8 cellular contexts compared by ENCODE assay signal in the genomic region with DNA sequence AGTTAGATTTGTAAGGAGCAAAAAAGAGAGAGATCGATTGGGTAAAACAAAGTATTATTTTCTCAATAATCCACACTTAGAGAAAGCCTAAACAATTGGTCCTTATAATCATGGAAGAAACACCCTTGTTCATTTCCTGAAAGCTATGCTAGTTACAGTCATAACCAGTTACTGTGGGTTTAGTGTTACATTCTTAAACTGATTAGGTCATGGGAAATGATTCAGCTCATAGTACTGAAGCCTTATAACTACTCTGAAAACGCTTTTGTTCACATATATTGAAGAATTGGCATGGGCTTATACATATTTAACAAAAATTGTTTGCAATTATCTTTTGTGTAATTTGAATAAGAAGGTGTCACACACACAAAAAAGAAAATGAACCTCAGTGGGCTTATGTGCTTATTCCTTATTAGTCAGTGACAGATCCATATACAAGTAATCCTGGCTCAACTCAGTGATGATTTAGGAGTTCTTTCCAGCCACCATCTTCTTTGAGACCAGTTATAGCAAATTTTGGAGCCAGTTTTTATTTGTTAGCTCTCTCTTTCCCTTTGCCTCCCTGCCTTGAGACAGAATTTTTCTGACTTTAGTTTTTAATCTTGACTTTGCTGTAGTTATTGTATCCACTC.
DNase-seq lines count a peak whose midpoint lies in the region; ATAC-seq, FAIRE-seq and TF ChIP-seq lines count a peak whose summit lies in the region.

No MANE protein-coding gene starts in this region.

- no peaks in the 10 kb centered on the region for H3K36me3 Mint-ChIP-seq in type B pancreatic cell

- H2AFZ ChIP-seq in keratinocyte (ENCODE audit: control insufficient read depth, low read length) = peak overlapping the region; percentile 32

- peak; percentile 54 for ATAC-seq in HG02642 (IDR thresholded peaks at IDR 0.05; ENCODE audit: poor library complexity, unreplicated experiment)

- H3K9me3 Mint-ChIP-seq in type B pancreatic cell = no peaks in the 10 kb centered on the region

- H3K4me1 Mint-ChIP-seq in type B pancreatic cell (ENCODE audit: unreplicated experiment) = no peaks in the 10 kb centered on the region

- no peak overlapping the region for H3K27ac Mint-ChIP-seq in type B pancreatic cell

- no peak for TF ChIP-seq CTCF in GM13977 (IDR thresholded peaks at IDR 0.05; ENCODE audit: extremely low read depth, insufficient read depth, missing control alignments)
- no peak for TF ChIP-seq CTCF in keratinocyte (optimal IDR thresholded peaks at IDR 0.05 in 1 of 3, IDR thresholded peaks at IDR 0.05 in 1 of 3, conservative IDR thresholded peaks at IDR 0.05 in 1 of 3; ENCODE audit: extremely low read depth in 1 of 3, insufficient read depth in 2 of 3, low read length in 3 of 3)
- no peak for TF ChIP-seq CTCF in type B pancreatic cell (conservative IDR thresholded peaks at IDR 0.05)

- no peak overlapping the region for H3K4me3 Mint-ChIP-seq in type B pancreatic cell

- peak; percentile 77 for FAIRE-seq in keratinocyte (lab: Jason Lieb, UNC)

- H3K36me3 ChIP-seq in keratinocyte (ENCODE audit: control insufficient read depth in 2 of 2, extremely low read depth in 1 of 2, insufficient read depth in 2 of 2, low read length in 2 of 2) = no peaks in the 10 kb centered on the region

- peak; percentile 46 for DNase-seq in GM13977 (ENCODE audit: low spot score)
- DNase-seq in RPMI7951 (ENCODE audit: low read depth) = peak; percentile 84
- DNase-seq in keratinocyte (ENCODE audit: low read depth, low spot score) = no peak
- DNase-seq in type B pancreatic cell (ENCODE audit: extremely low spot score, unreplicated experiment) = no peak
- DNase-seq in NCI-H146 (lab: John Stamatoyannopoulos, UW) = no peak
- DNase-seq in NCI-H1417 treated with DMSO at 0.1 percent for 48 hours (lab: John Stamatoyannopoulos, UW) = no peak
- DNase-seq in C1 segment of cervical spinal cord (lab: John Stamatoyannopoulos, UW) = no peak

- no peaks in the 10 kb centered on the region for H3K79me2 ChIP-seq in keratinocyte (ENCODE audit: control insufficient read depth, insufficient read depth, low read length)

- peaks cover under 1% of the 10 kb centered on the region for H3K27me3 Mint-ChIP-seq in type B pancreatic cell

- peak overlapping the region; percentile 49 for H3K9ac ChIP-seq in keratinocyte (ENCODE audit: control insufficient read depth, extremely low read depth, insufficient read depth, low read length)

- in situ Hi-C loops in GM13977 (cut with MboI; ENCODE audit: low pct_unique_long_range_greater_than_20kb, low sequenced_read_pairs, unreplicated experiment) = loop anchor here (25.0 kb wide), 2 partner anchors 424 to 524 kb away; no protein-coding TSS in a partner anchor

- no peaks in the 10 kb centered on the region for H4K20me1 ChIP-seq in keratinocyte (ENCODE audit: control insufficient read depth, extremely low read depth, insufficient read depth, low read length)

- peak overlapping the region; percentile 81 for H3K27ac ChIP-seq in keratinocyte (ENCODE audit: control insufficient read depth, insufficient read depth, low read length)

- dilution Hi-C loops in keratinocyte (cut with MboI; ENCODE audit: extremely low pct_ligation_motif_present, low sequenced_read_pairs) = loop anchor here (25.0 kb wide), 2 partner anchors 199 to 524 kb away; partner anchors contain the start of gene CTSC

- H3K9me3 ChIP-seq in keratinocyte (ENCODE audit: control insufficient read depth, low read depth, low read length) = peaks cover 4% of the 10 kb centered on the region

- H3K27me3 ChIP-seq in keratinocyte (ENCODE audit: control insufficient read depth, extremely low read depth, insufficient read depth, low read length) = no peaks in the 10 kb centered on the region

- peak overlapping the region; percentile 52 for H3K4me2 ChIP-seq in keratinocyte (ENCODE audit: control insufficient read depth, extremely low read depth, insufficient read depth, low read depth, low read length)

- peaks cover 40% of the 10 kb centered on the region for H3K4me1 ChIP-seq in keratinocyte (ENCODE audit: control insufficient read depth, extremely low read depth, insufficient read depth, low read length)

- no peaks in the 10 kb centered on the region for H3K9me1 ChIP-seq in keratinocyte (ENCODE audit: control insufficient read depth, extremely low read depth, insufficient read depth, low read length)

- H3K4me3 ChIP-seq in keratinocyte (ENCODE audit: control insufficient read depth in 2 of 3, extremely low read depth in 1 of 3, insufficient read depth in 2 of 3, low read depth in 1 of 3, low read length in 3 of 3) = no peak overlapping the region

Comparison
In these comparisons a context has a peak if more than half of its experiments do, and no peak if none do; other contexts are left out.
1. DNase-seq: peak in GM13977 (single experiment) and RPMI7951 (single experiment); none in keratinocyte (single experiment), type B pancreatic cell (single experiment), NCI-H146 (single experiment), NCI-H1417 treated with DMSO at 0.1 percent for 48 hours (single experiment) and C1 segment of cervical spinal cord (0 of 14).